In the genomic region with DNA sequence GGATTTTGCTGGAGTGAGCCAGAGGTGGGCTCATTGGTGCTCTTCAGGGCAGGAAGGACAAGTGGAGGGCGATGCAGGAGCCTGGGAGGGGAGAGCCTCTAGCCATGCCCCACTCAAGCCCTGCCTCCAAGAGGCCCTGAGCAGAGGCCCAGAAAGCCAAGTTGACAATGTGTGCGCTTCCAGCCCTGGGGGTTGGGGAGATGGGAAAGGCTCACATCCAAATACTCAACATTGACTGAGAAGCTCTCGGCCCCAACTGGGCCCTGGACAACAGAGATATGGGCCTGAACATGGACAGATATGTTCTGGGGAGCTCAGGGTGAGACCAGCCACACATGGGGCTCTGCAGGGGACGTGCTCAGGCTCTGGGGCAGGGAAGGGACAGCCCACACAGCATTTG, we compare ENCODE assay signal across 1 cellular context.
TF ChIP-seq lines count a peak whose summit lies in the region.

No MANE protein-coding gene starts in this region.

TF ChIP-seq in H1, 55 proteins besides CTCF, POLR2A, EP300 and RAD21:
- no peak for TF ChIP-seq RFX5 (IDR thresholded peaks at IDR 0.05; ENCODE audit: borderline replicate concordance, low read depth, low read length)
- TF ChIP-seq SIRT6 (IDR thresholded peaks at IDR 0.05; ENCODE audit: low read length), result no peak
- TF ChIP-seq BACH1 (IDR thresholded peaks at IDR 0.05; ENCODE audit: low read length), result no peak
- TF ChIP-seq CEBPB (IDR thresholded peaks at IDR 0.05; ENCODE audit: low read depth, low read length), result no peak
- no peak for TF ChIP-seq SIX5 (IDR thresholded peaks at IDR 0.05; ENCODE audit: low read depth, low read length)
- TF ChIP-seq EGR1 (IDR thresholded peaks at IDR 0.05; ENCODE audit: borderline replicate concordance, low read depth, low read length), result no peak
- TF ChIP-seq, protein P1, sequence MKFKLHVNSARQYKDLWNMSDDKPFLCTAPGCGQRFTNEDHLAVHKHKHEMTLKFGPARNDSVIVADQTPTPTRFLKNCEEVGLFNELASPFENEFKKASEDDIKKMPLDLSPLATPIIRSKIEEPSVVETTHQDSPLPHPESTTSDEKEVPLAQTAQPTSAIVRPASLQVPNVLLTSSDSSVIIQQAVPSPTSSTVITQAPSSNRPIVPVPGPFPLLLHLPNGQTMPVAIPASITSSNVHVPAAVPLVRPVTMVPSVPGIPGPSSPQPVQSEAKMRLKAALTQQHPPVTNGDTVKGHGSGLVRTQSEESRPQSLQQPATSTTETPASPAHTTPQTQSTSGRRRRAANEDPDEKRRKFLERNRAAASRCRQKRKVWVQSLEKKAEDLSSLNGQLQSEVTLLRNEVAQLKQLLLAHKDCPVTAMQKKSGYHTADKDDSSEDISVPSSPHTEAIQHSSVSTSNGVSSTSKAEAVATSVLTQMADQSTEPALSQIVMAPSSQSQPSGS (IDR thresholded peaks at IDR 0.05; ENCODE audit: low read length), result no peak
- no peak for TF ChIP-seq HDAC6 (IDR thresholded peaks at IDR 0.05; ENCODE audit: low read depth, low read length)
- TF ChIP-seq, protein P2, sequence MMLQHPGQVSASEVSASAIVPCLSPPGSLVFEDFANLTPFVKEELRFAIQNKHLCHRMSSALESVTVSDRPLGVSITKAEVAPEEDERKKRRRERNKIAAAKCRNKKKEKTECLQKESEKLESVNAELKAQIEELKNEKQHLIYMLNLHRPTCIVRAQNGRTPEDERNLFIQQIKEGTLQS (IDR thresholded peaks at IDR 0.05; ENCODE audit: insufficient read depth, low read depth, low read length), result no peak
- TF ChIP-seq, protein P3, sequence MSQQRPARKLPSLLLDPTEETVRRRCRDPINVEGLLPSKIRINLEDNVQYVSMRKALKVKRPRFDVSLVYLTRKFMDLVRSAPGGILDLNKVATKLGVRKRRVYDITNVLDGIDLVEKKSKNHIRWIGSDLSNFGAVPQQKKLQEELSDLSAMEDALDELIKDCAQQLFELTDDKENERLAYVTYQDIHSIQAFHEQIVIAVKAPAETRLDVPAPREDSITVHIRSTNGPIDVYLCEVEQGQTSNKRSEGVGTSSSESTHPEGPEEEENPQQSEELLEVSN (IDR thresholded peaks at IDR 0.05), result no peak
- TF ChIP-seq EZH2 (IDR thresholded peaks at IDR 0.05; ENCODE audit: low read depth, low read length, severe bottlenecking), result no peak
- no peak for TF ChIP-seq SIN3A (conservative IDR thresholded peaks at IDR 0.05 in 1 of 2, IDR thresholded peaks at IDR 0.05 in 1 of 2; ENCODE audit: low read depth in 1 of 2, low read length in 2 of 2)
- no peak for TF ChIP-seq PHF8 (conservative IDR thresholded peaks at IDR 0.05; ENCODE audit: low read depth, low read length)
- no peak for TF ChIP-seq NRF1 (IDR thresholded peaks at IDR 0.05; ENCODE audit: low read depth, low read length)
- TF ChIP-seq CTBP2 (IDR thresholded peaks at IDR 0.05; ENCODE audit: borderline replicate concordance, insufficient read depth, insufficient read length, low read length), result no peak
